Comparison of ENCODE assay signal across 8 cellular contexts in genomic region chr5:53482717-53483638, GRCh38. TPM values are rescaled to one million over a fixed set of nuclear protein-coding genes. Genes with fewer than 3 reads are reported as not detected.
A peak's percentile ranks its signal among the peaks of the same experiment; 100 is the strongest.
DNase-seq lines count a peak whose midpoint lies in the region; ATAC-seq and TF ChIP-seq lines count a peak whose summit lies in the region.

No MANE protein-coding gene starts in this region.

- no peak for DNase-seq in AG04449 (ENCODE audit: low read depth, low spot score)
- peak; percentile 44 for DNase-seq in UCSD-AML1 (lab: John Stamatoyannopoulos, UW; ENCODE audit: unreplicated experiment)
- peak; percentile 60 for DNase-seq in epithelial cell of esophagus (ENCODE audit: low read depth)
- no peak for DNase-seq in vagina (ENCODE audit: extremely low spot score in 2 of 2)
- no peak for DNase-seq in caudate nucleus (lab: John Stamatoyannopoulos, UW)
- DNase-seq in NOMO-1 treated with dmso at 0.1 percent for 144 hours (lab: John Stamatoyannopoulos, UW; ENCODE audit: unreplicated experiment) = no peak

- H3K4me1 ChIP-seq in mononuclear cell (ENCODE audit: insufficient read depth, low read length) (peaks cover 41% of the 10 kb centered on the region), vagina (peaks cover 28% of the 10 kb centered on the region)

- TF ChIP-seq POLR2A in vagina (IDR thresholded peaks at IDR 0.05) = no peak

- ATAC-seq in GM21576 (IDR thresholded peaks at IDR 0.05; ENCODE audit: unreplicated experiment) = peak; percentile 18

- no peaks in the 10 kb centered on the region for H3K36me3 ChIP-seq in vagina

- H3K27ac ChIP-seq in vagina = peak overlapping the region; percentile 68
- no peak overlapping the region for H3K27ac ChIP-seq in caudate nucleus (ENCODE audit: low read depth, low read length)

- TF ChIP-seq CTCF in AG04449 (IDR thresholded peaks at IDR 0.05; ENCODE audit: insufficient read depth, low read length, missing control alignments) = peak; percentile 31
- peak; percentile 47 for TF ChIP-seq CTCF in epithelial cell of esophagus (IDR thresholded peaks at IDR 0.05; ENCODE audit: insufficient read depth, low read depth, low read length, missing control alignments)
- no peak for TF ChIP-seq CTCF in vagina (IDR thresholded peaks at IDR 0.05)

- POLR2A ChIA-PET in AG04449 (lab: Yijun Ruan, JAX) = interaction anchor here (0.9 kb wide), 1 partner anchor 827 kb away, joined by 3 read pairs; the partner anchor contains the start of gene ARL15

- intact Hi-C loops in vagina (cut with DNase I) = no loop called here

- CTCF ChIA-PET in AG04449 (lab: Yijun Ruan, JAX) = interaction anchor here (0.7 to 1.9 kb wide), 4 partner anchors 220 to 746 kb away, joined by 3 to 11 read pairs (median 3); no protein-coding TSS in a partner anchor

- H3K27me3 ChIP-seq in mononuclear cell (ENCODE audit: insufficient read depth, low read length) = peaks cover 54% of the 10 kb centered on the region
- no peaks in the 10 kb centered on the region for H3K27me3 ChIP-seq in vagina

- H3K4me3 ChIP-seq in AG04449 (ENCODE audit: low read depth, low read length) = peak overlapping the region; percentile 97
- H3K4me3 ChIP-seq in epithelial cell of esophagus (ENCODE audit: low read length) = peak overlapping the region; percentile 73
- H3K4me3 ChIP-seq in mononuclear cell (ENCODE audit: low read length) = peak overlapping the region; percentile 43
- H3K4me3 ChIP-seq in vagina = peak overlapping the region; percentile 47 to 71

- no peaks in the 10 kb centered on the region for H3K9me3 ChIP-seq in mononuclear cell (ENCODE audit: low read depth, low read length)
- no peaks in the 10 kb centered on the region for H3K9me3 ChIP-seq in vagina

RNA-seq across cellular contexts. Expression of gene FST, which starts 2.5 kb away (rescaled TPM):
- 0.84 TPM for total RNA-seq in mononuclear cell
- total RNA-seq in vagina = 5.6 TPM

Comparison
In these comparisons a context has a peak if more than half of its experiments do, and no peak if none do; other contexts are left out.
1. DNase-seq: peak in UCSD-AML1 (single experiment) and epithelial cell of esophagus (single experiment); none in AG04449 (single experiment), vagina (0 of 2), caudate nucleus (0 of 61) and NOMO-1 treated with dmso at 0.1 percent for 144 hours (single experiment).
2. H3K4me3 ChIP-seq: peak in every context shown above with its lines; median percentile 97 in AG04449; 73 in epithelial cell of esophagus; 59 in vagina; 43 in mononuclear cell.
3. CTCF ChIP-seq: peak in AG04449 (single experiment) and epithelial cell of esophagus (single experiment); none in vagina (0 of 3).